In the genomic region with DNA sequence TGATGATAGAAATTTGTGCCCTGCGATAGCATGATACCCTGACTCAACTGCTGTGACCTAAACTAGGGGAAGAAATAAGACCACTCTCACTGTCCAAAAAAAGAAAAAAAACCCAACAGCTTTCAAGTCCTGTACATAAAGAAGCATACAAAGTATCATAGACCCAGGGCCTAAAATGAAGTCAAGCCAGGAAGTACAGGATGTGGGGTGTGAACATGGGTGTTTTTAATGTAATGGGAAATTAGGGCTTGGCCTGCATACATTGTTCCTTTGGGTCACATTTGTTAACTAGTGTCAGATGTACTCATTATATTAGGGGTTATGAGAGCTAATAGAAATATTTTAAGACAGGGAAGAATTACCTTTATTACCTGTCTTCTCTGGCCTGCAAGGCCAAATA, we compare ENCODE assay signal across 16 cellular contexts.
"Had no signal": no experiment of that assay in that cellular context is flagged by ENCODE, and none has a peak within 500 bp of the region (broad histone marks: within the 10 kb centered on the region; RNA-seq: fewer than 3 reads in every experiment).

No MANE protein-coding gene starts in this region.

- H3K27me3 Mint-ChIP-seq: progenitor cell of endocrine pancreas had no signal

- DNase-seq: activated CD4-positive, alpha-beta T cell treated with anti-CD3 and anti-CD28 coated beads, Interleukin-2, amount 50 U/mL, for 48 hours; activated naive CD4-positive, alpha-beta T cell treated with Interleukin-2 at 50 U/mL for 16 hours; caudate nucleus; colonic mucosa; foreskin fibroblast; left ventricle myocardium inferior; mesenchymal stem cell; nucleus accumbens; stimulated activated CD4-positive, alpha-beta T cell treated with anti-CD3 and anti-CD28 coated beads, Interleukin-15, amount 100 ng/mL, for 24 hours; stimulated activated CD4-positive, alpha-beta T cell treated with anti-CD3 and anti-CD28 coated beads, Interleukin-4, amount 100 ng/mL, for 1 hour; stimulated activated naive CD4-positive, alpha-beta T cell; SW 1271; T-helper 9 cell; upper lobe of right lung had no signal

- H3K27ac Mint-ChIP-seq: nephron, progenitor cell of endocrine pancreas had no signal

- H3K4me3 Mint-ChIP-seq: nephron had no signal

- ATAC-seq: upper lobe of right lung had no signal
